ENCODE assay signal across 2 cellular contexts in the genomic region with DNA sequence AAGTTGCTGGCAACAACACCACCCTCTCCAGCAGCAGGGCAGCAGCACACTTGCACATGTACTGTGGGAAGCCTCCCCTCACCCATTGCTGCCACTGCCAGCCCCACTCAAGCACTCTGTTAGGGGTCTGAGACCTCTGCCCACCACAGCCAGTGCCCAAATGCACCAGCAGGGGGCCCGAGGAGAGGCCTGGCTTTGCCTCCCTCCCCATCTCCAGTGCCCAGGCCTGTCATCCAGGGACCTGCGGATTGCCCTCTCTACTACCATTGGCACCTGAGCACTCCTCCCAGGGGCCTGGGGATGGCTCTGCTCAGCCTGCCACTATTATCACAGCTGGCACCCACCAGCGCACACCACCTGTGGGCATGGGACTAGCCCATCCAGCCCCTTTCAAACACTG.
TF ChIP-seq lines count a peak whose summit lies in the region.

No MANE protein-coding gene starts in this region.

TF ChIP-seq in HCT116, 20 proteins besides CTCF, POLR2A, EP300 and RAD21:
- no peak for TF ChIP-seq ELF1 (IDR thresholded peaks at IDR 0.05; ENCODE audit: borderline replicate concordance, low read depth)
TF ChIP-seq in HCT116: peak in this region for 0.

TF ChIP-seq in WTC11, 78 proteins besides CTCF, POLR2A, EP300 and RAD21:
- no peak for TF ChIP-seq TP53 (CRISPR knock-in tag; IDR thresholded peaks at IDR 0.05)
- TF ChIP-seq, protein P1, sequence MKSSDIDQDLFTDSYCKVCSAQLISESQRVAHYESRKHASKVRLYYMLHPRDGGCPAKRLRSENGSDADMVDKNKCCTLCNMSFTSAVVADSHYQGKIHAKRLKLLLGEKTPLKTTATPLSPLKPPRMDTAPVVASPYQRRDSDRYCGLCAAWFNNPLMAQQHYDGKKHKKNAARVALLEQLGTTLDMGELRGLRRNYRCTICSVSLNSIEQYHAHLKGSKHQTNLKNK (CRISPR knock-in tag; IDR thresholded peaks at IDR 0.05) = no peak
- TF ChIP-seq, protein P2, sequence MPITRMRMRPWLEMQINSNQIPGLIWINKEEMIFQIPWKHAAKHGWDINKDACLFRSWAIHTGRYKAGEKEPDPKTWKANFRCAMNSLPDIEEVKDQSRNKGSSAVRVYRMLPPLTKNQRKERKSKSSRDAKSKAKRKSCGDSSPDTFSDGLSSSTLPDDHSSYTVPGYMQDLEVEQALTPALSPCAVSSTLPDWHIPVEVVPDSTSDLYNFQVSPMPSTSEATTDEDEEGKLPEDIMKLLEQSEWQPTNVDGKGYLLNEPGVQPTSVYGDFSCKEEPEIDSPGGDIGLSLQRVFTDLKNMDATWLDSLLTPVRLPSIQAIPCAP (CRISPR knock-in tag; IDR thresholded peaks at IDR 0.05) = no peak
- TF ChIP-seq RORB (CRISPR knock-in tag; IDR thresholded peaks at IDR 0.05) = no peak
- no peak for TF ChIP-seq TEAD1 (CRISPR knock-in tag; IDR thresholded peaks at IDR 0.05)
- no peak for TF ChIP-seq SP1 (CRISPR knock-in tag; conservative IDR thresholded peaks at IDR 0.05)
- TF ChIP-seq ZNF219 (CRISPR knock-in tag; IDR thresholded peaks at IDR 0.05; ENCODE audit: borderline replicate concordance) = no peak
- TF ChIP-seq TCF7 (CRISPR knock-in tag; IDR thresholded peaks at IDR 0.05; ENCODE audit: low read depth) = no peak
- TF ChIP-seq SMAD3 (CRISPR knock-in tag; IDR thresholded peaks at IDR 0.05; ENCODE audit: borderline replicate concordance) = no peak
- TF ChIP-seq, protein P3, sequence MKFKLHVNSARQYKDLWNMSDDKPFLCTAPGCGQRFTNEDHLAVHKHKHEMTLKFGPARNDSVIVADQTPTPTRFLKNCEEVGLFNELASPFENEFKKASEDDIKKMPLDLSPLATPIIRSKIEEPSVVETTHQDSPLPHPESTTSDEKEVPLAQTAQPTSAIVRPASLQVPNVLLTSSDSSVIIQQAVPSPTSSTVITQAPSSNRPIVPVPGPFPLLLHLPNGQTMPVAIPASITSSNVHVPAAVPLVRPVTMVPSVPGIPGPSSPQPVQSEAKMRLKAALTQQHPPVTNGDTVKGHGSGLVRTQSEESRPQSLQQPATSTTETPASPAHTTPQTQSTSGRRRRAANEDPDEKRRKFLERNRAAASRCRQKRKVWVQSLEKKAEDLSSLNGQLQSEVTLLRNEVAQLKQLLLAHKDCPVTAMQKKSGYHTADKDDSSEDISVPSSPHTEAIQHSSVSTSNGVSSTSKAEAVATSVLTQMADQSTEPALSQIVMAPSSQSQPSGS (CRISPR knock-in tag; IDR thresholded peaks at IDR 0.05; ENCODE audit: borderline replicate concordance, low read depth) = no peak
- no peak for TF ChIP-seq CBFB (CRISPR knock-in tag; IDR thresholded peaks at IDR 0.05; ENCODE audit: low read depth)
- TF ChIP-seq SOX15 (CRISPR knock-in tag; IDR thresholded peaks at IDR 0.05) = no peak
- no peak for TF ChIP-seq FOXP1 (CRISPR knock-in tag; IDR thresholded peaks at IDR 0.05; ENCODE audit: borderline replicate concordance)
- TF ChIP-seq, protein P4, sequence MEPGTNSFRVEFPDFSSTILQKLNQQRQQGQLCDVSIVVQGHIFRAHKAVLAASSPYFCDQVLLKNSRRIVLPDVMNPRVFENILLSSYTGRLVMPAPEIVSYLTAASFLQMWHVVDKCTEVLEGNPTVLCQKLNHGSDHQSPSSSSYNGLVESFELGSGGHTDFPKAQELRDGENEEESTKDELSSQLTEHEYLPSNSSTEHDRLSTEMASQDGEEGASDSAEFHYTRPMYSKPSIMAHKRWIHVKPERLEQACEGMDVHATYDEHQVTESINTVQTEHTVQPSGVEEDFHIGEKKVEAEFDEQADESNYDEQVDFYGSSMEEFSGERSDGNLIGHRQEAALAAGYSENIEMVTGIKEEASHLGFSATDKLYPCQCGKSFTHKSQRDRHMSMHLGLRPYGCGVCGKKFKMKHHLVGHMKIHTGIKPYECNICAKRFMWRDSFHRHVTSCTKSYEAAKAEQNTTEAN (CRISPR knock-in tag; IDR thresholded peaks at IDR 0.05) = no peak
- TF ChIP-seq, protein P5, sequence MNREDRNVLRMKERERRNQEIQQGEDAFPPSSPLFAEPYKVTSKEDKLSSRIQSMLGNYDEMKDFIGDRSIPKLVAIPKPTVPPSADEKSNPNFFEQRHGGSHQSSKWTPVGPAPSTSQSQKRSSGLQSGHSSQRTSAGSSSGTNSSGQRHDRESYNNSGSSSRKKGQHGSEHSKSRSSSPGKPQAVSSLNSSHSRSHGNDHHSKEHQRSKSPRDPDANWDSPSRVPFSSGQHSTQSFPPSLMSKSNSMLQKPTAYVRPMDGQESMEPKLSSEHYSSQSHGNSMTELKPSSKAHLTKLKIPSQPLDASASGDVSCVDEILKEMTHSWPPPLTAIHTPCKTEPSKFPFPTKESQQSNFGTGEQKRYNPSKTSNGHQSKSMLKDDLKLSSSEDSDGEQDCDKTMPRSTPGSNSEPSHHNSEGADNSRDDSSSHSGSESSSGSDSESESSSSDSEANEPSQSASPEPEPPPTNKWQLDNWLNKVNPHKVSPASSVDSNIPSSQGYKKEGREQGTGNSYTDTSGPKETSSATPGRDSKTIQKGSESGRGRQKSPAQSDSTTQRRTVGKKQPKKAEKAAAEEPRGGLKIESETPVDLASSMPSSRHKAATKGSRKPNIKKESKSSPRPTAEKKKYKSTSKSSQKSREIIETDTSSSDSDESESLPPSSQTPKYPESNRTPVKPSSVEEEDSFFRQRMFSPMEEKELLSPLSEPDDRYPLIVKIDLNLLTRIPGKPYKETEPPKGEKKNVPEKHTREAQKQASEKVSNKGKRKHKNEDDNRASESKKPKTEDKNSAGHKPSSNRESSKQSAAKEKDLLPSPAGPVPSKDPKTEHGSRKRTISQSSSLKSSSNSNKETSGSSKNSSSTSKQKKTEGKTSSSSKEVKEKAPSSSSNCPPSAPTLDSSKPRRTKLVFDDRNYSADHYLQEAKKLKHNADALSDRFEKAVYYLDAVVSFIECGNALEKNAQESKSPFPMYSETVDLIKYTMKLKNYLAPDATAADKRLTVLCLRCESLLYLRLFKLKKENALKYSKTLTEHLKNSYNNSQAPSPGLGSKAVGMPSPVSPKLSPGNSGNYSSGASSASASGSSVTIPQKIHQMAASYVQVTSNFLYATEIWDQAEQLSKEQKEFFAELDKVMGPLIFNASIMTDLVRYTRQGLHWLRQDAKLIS (CRISPR knock-in tag; IDR thresholded peaks at IDR 0.05; ENCODE audit: borderline replicate concordance) = no peak
- no peak for TF ChIP-seq ATF1 (CRISPR knock-in tag; IDR thresholded peaks at IDR 0.05)
